ENCODE assay signal across 1 cellular context in genomic region chr20:1443085-1443484, GRCh38.
TF ChIP-seq lines count a peak whose summit lies in the region.

No MANE protein-coding gene starts in this region.

TF ChIP-seq in K562, 482 proteins besides CTCF, POLR2A, EP300 and RAD21:
- TF ChIP-seq CBFA2T2 (conservative IDR thresholded peaks at IDR 0.05), result no peak
- no peak for TF ChIP-seq SNRNP70 (optimal IDR thresholded peaks at IDR 0.05; ENCODE audit: low read depth, low read length)
- TF ChIP-seq TGIF2 (CRISPR knock-in tag; IDR thresholded peaks at IDR 0.05), result no peak
- no peak for TF ChIP-seq PCBP1 (IDR thresholded peaks at IDR 0.05; ENCODE audit: low read depth, low read length, poor library complexity, severe bottlenecking)
- no peak for TF ChIP-seq ZNF644 (tag; IDR thresholded peaks at IDR 0.05; ENCODE audit: low read depth)
- TF ChIP-seq, protein P1, sequence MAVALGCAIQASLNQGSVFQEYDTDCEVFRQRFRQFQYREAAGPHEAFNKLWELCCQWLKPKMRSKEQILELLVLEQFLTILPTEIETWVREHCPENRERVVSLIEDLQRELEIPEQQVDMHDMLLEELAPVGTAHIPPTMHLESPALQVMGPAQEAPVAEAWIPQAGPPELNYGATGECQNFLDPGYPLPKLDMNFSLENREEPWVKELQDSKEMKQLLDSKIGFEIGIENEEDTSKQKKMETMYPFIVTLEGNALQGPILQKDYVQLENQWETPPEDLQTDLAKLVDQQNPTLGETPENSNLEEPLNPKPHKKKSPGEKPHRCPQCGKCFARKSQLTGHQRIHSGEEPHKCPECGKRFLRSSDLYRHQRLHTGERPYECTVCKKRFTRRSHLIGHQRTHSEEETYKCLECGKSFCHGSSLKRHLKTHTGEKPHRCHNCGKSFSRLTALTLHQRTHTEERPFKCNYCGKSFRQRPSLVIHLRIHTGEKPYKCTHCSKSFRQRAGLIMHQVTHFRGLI (CRISPR knock-in tag; IDR thresholded peaks at IDR 0.05), result no peak
- TF ChIP-seq LEF1 (IDR thresholded peaks at IDR 0.05), result no peak
- TF ChIP-seq POLR2B (IDR thresholded peaks at IDR 0.05; ENCODE audit: low read depth, partially characterized antibody), result no peak
- TF ChIP-seq ZNF431 (CRISPR knock-in tag; IDR thresholded peaks at IDR 0.05), result no peak
- no peak for TF ChIP-seq KDM2B (CRISPR knock-in tag; IDR thresholded peaks at IDR 0.05)
- no peak for TF ChIP-seq ZBTB1 (CRISPR knock-in tag; IDR thresholded peaks at IDR 0.05; ENCODE audit: borderline replicate concordance, low read depth)
- no peak for TF ChIP-seq ESRRA (IDR thresholded peaks at IDR 0.05; ENCODE audit: borderline replicate concordance, low read depth)
